In the genomic region with DNA sequence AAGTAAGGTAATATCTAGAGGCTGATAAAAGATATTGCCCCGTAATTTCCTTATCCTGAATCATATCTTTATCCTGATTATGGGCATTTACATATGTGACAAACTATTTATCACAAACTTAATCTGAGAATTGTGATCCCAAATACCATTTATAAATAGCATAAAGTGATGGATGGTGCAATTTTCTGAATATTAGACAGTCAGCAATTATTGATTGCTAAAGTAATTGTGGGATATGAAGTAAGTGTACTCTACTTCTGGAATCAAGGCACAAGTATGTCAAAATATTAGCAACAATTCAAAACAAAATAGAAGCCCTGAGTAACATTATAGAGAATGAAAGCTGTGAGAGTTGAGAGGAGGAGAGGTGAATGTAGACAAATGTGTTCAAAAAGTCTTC, we compare ENCODE assay signal across 8 cellular contexts.
"Had no signal": no experiment of that assay in that cellular context is flagged by ENCODE, and none has a peak within 500 bp of the region (broad histone marks: within the 10 kb centered on the region; RNA-seq: fewer than 3 reads in every experiment).

No MANE protein-coding gene starts in this region.

- H3K27ac ChIP-seq: HL-60, KMS-11 had no signal

- DNase-seq: H9, HCEC 1CT, KBM-7 had no signal

- H3K4me2 ChIP-seq: GM23338, KMS-11 had no signal

- H2AFZ ChIP-seq: GM23338 had no signal

- H3K9ac ChIP-seq: KMS-11 had no signal

- ATAC-seq: GM23338 had no signal

- H3K4me3 ChIP-seq: GM23338 had no signal

- FAIRE-seq: H1, H54 had no signal
